Comparison of ENCODE assay signal across 24 cellular contexts in the genomic region with DNA sequence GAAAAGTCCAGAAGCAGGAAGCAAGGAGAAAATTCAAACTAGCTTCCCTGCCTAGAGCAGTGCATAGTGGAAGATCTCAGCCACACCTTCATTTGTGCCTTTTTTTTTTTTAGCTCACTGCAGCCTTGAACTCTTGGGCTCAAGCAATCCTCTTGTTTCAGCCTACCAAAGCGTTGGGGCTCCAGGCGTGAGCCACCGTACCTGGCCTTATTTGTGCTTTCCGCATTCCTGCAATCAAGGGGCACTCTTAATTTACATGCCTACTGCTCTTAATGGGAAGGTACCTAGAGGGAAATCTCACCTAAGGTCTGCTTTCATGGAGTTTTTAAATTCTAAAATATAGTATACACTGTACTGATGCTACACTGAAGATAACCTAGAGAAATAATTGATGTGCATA. TPM values are rescaled to one million over a fixed set of nuclear protein-coding genes. Genes with fewer than 3 reads are reported as not detected.
DNase-seq lines count a peak whose midpoint lies in the region; ATAC-seq, FAIRE-seq and TF ChIP-seq lines count a peak whose summit lies in the region.
"Had no signal": no experiment of that assay in that cellular context is flagged by ENCODE, and none has a peak within 500 bp of the region (broad histone marks: within the 10 kb centered on the region; RNA-seq: fewer than 3 reads in every experiment).

No MANE protein-coding gene starts in this region.

- H3K9me3 ChIP-seq in H9 (ENCODE audit: control insufficient read depth, low read depth, low read length) (no peaks in the 10 kb centered on the region), OCI-LY3 (ENCODE audit: insufficient read depth, low read length) (no peaks in the 10 kb centered on the region), small intestine (ENCODE audit: control insufficient read depth, low read depth) (no peaks in the 10 kb centered on the region)
- H3K9me3 ChIP-seq: breast epithelium, SJCRH30, tibial nerve had no signal

- H3K4me2 ChIP-seq in H9 (ENCODE audit: insufficient read depth, insufficient read length, low read length) (no peak overlapping the region), OCI-LY3 (ENCODE audit: low read length) (peak overlapping the region; percentile 70)

- FAIRE-seq in small intestine (lab: Jason Lieb, UNC), result no peak
- FAIRE-seq: G401.6 had no signal

- H2BK15ac ChIP-seq in H9 (ENCODE audit: low read depth, low read length), result no peak overlapping the region

- H3K18ac ChIP-seq in H9 (ENCODE audit: insufficient read length, low read depth, low read length), result no peak overlapping the region

- no peak overlapping the region for H4K91ac ChIP-seq in H9 (ENCODE audit: insufficient read length, low read depth, low read length)

- H3K9me3 Mint-ChIP-seq in H9, result no peaks in the 10 kb centered on the region
- H3K9me3 Mint-ChIP-seq: activated T-cell treated with anti-CD3 and anti-CD28 coated beads, Interleukin-2, amount 50 U/mL, for 72 hours; natural killer cell had no signal

- no peak overlapping the region for H3K23ac ChIP-seq in H9 (ENCODE audit: insufficient read length, low read depth, low read length)

- no peak overlapping the region for H2BK120ac ChIP-seq in H9 (ENCODE audit: low read depth, low read length, poor library complexity, severe bottlenecking)

- H3K79me1 ChIP-seq in H9 (ENCODE audit: insufficient read depth, low read depth, low read length, poor library complexity, severe bottlenecking), result no peaks in the 10 kb centered on the region

- no peaks in the 10 kb centered on the region for H3K36me3 Mint-ChIP-seq in H9 (ENCODE audit: insufficient read depth in 1 of 3, low read depth in 3 of 3)
- H3K36me3 Mint-ChIP-seq: natural killer cell had no signal

- no peak overlapping the region for H2BK5ac ChIP-seq in H9 (ENCODE audit: insufficient read length, low read length)

- no peak overlapping the region for H4K5ac ChIP-seq in H9 (ENCODE audit: insufficient read length, low read depth, low read length)

- H3K9ac ChIP-seq in H9 (ENCODE audit: extremely low read depth, insufficient read length, low read length) (no peak overlapping the region), OCI-LY3 (ENCODE audit: low read length) (no peak overlapping the region)

- peaks cover 10 to 11% of the 10 kb centered on the region in 2 experiments; a peak in 3 of 4 replicates for H3K4me1 Mint-ChIP-seq in H9

- H3K23me2 ChIP-seq in H9 (ENCODE audit: insufficient read length, low read depth, low read length, poor library complexity, severe bottlenecking), result no peaks in the 10 kb centered on the region

- peaks cover 2% of the 10 kb centered on the region; the same call in 1 of the 2 replicates for H3K27me3 Mint-ChIP-seq in H9 (ENCODE audit: low read depth)

- TF ChIP-seq CTCF in H9 (conservative IDR thresholded peaks at IDR 0.05) (no peak), OCI-LY3 (IDR thresholded peaks at IDR 0.05; ENCODE audit: low read depth, low read length) (no peak)

- H3K27ac Mint-ChIP-seq in H9, result no peak overlapping the region
- H3K27ac Mint-ChIP-seq: activated T-cell treated with anti-CD3 and anti-CD28 coated beads, Interleukin-2, amount 50 U/mL, for 72 hours; natural killer cell had no signal

- H3K79me2 ChIP-seq in H9 (ENCODE audit: insufficient read depth, low read length) (no peaks in the 10 kb centered on the region), OCI-LY3 (ENCODE audit: low read length) (no peaks in the 10 kb centered on the region)

- H3K4me1 ChIP-seq in H9 (ENCODE audit: insufficient read depth, low read length) (no peaks in the 10 kb centered on the region; the same call in 1 of the 2 replicates), OCI-LY3 (ENCODE audit: low read length) (peaks cover 34% of the 10 kb centered on the region), small intestine (ENCODE audit: control insufficient read depth in 2 of 2, insufficient read depth in 1 of 2, low read depth in 1 of 2, low read length in 1 of 2) (no peaks in the 10 kb centered on the region)
- H3K4me1 ChIP-seq: breast epithelium, SJCRH30 had no signal

- no peak overlapping the region for H4K8ac ChIP-seq in H9 (replicated peaks; ENCODE audit: insufficient read length, low read depth, low read length)

- ATAC-seq in GM18505 (IDR thresholded peaks at IDR 0.05; ENCODE audit: unreplicated experiment), result peak; percentile 3
- no peak for ATAC-seq in HG03378 (IDR thresholded peaks at IDR 0.05; ENCODE audit: unreplicated experiment)
- ATAC-seq in HG02623 (IDR thresholded peaks at IDR 0.05; ENCODE audit: unreplicated experiment), result no peak

- no peak overlapping the region for H3K27ac ChIP-seq in H9 (ENCODE audit: insufficient read length, low read depth, low read length)
- peak overlapping the region; percentile 17; the same call in 1 of the 2 replicates for H3K27ac ChIP-seq in OCI-LY3 (ENCODE audit: low read length)
- H3K27ac ChIP-seq in small intestine (ENCODE audit: low read depth in 1 of 2, low read length in 1 of 2), result no peak overlapping the region
- H3K27ac ChIP-seq: breast epithelium, SJCRH30, tibial nerve had no signal

- H2AFZ ChIP-seq in H9 (ENCODE audit: low read length) (peak overlapping the region; percentile 59), OCI-LY3 (ENCODE audit: low read depth, low read length) (no peak overlapping the region)

- H3K14ac ChIP-seq in H9 (ENCODE audit: insufficient read depth, low read length), result no peak overlapping the region

- no peaks in the 10 kb centered on the region for H3K27me3 ChIP-seq in H9 (ENCODE audit: insufficient read depth, low read length)
- peaks cover 44% of the 10 kb centered on the region for H3K27me3 ChIP-seq in OCI-LY3 (ENCODE audit: low read depth, low read length)
- H3K27me3 ChIP-seq in small intestine (ENCODE audit: control insufficient read depth in 2 of 2, insufficient read depth in 2 of 2, low read length in 2 of 2), result no peaks in the 10 kb centered on the region
- H3K27me3 ChIP-seq: breast epithelium, SJCRH30, tibial nerve had no signal

- WGBS in H9 (ENCODE audit: extremely low coverage, insufficient read length, low lambda C conversion rate), result no CpG with 5 or more reads among the region's 4 CpGs
- 26 to 74% (median 50%) methylated on average over 4 of the region's 4 CpGs for WGBS in small intestine, 3 donors

- H3T11ph ChIP-seq in H9 (ENCODE audit: low read length), result no peak overlapping the region

- no peak overlapping the region for H3K4ac ChIP-seq in H9 (ENCODE audit: low read depth, low read length)

- no peak overlapping the region for H2BK12ac ChIP-seq in H9 (ENCODE audit: insufficient read length, low read depth, low read length)

- H3K4me3 Mint-ChIP-seq in H9, result no peak overlapping the region
- H3K4me3 Mint-ChIP-seq: natural killer cell had no signal

- H3K56ac ChIP-seq in H9 (ENCODE audit: insufficient read length, low read depth, low read length), result no peak overlapping the region

- H4K20me1 ChIP-seq in H9 (ENCODE audit: control insufficient read depth, insufficient read depth, insufficient read length) (no peaks in the 10 kb centered on the region), OCI-LY3 (ENCODE audit: insufficient read depth, low read length) (no peaks in the 10 kb centered on the region)

- DNase-seq in H9 (no peak), small intestine (peak; percentile 16), anterior cingulate cortex (lab: John Stamatoyannopoulos, UW) (no peak)
- DNase-seq: ACHN; activated CD4-positive, alpha-beta T cell treated with anti-CD3 and anti-CD28 coated beads, Interleukin-2, amount 50 U/mL, for 1 hour; activated naive CD4-positive, alpha-beta T cell treated with Interleukin-2 at 50 U/mL for 16 hours; activated T-cell treated with anti-CD3 and anti-CD28 coated beads, Interleukin-2, amount 50 U/mL, for 72 hours; DMS53; effector memory CD4-positive, alpha-beta T cell; glutamatergic neuron; GOT3; natural killer cell; NCI-H1092 treated with DMSO at 0.1 percent for 48 hours; NCI-H187; NCI-H2171 treated with DMSO at 0.1 percent for 48 hours; NCI-H524 treated with DMSO at 0.1 percent for 48 hours; SJCRH30 had no signal

- H3K4me3 ChIP-seq in OCI-LY3 (ENCODE audit: low read length) (peak overlapping the region; percentile 53), small intestine (ENCODE audit: low read depth in 1 of 2, low read length in 2 of 2) (no peak overlapping the region)
- H3K4me3 ChIP-seq: breast epithelium, SJCRH30, tibial nerve had no signal

- H2AK5ac ChIP-seq in H9 (ENCODE audit: insufficient read length, low read length), result no peak overlapping the region

- TF ChIP-seq POLR2A in GM18505 (IDR thresholded peaks at IDR 0.05; ENCODE audit: borderline replicate concordance, extremely low read depth, insufficient read depth, insufficient read length), result no peak

- H3K36me3 ChIP-seq in OCI-LY3 (replicated peaks; ENCODE audit: low read depth, low read length), result no peaks in the 10 kb centered on the region
- no peaks in the 10 kb centered on the region for H3K36me3 ChIP-seq in small intestine (ENCODE audit: control insufficient read depth in 2 of 2, insufficient read depth in 2 of 2, low read length in 2 of 2)
- H3K36me3 ChIP-seq: breast epithelium, SJCRH30, tibial nerve had no signal

- H2BK20ac ChIP-seq in H9 (ENCODE audit: low read depth, low read length, poor library complexity, severe bottlenecking), result no peak overlapping the region

RNA-seq across cellular contexts. Expression of a gene that starts 8.4 kb away (rescaled TPM):
- 33.3 and 33.6 TPM in 2 replicates for total RNA-seq in H9 (2021)
- polyA plus RNA-seq in small intestine, result 10 to 100 TPM in 1 of 3 donors, 1 to 10 TPM in 2; 4.5 to 11.3 (median 7.7) TPM
